ENCODE assay signal across 8 cellular contexts in the genomic region with DNA sequence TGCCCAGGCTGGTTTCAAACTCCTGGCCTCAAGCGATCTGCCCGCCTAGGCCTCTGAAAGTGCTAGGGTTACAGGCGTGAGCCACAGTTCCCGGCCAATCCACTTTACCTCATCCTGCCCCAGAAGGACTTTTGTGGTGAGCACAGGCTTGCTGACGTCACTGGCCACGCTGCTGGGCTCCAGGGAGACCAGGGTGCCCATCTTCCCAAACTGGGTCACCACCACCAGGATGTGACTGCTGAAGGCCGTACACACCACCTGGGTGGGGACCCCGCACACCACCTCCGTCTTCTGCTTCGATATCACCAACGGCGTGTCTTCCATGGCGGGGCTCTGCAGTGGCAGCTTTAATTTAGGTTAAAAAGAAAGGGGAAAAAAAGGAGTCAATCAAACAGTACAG. TPM values are rescaled to one million over a fixed set of nuclear protein-coding genes. Genes with fewer than 3 reads are reported as not detected.
DNase-seq lines count a peak whose midpoint lies in the region; ATAC-seq and TF ChIP-seq lines count a peak whose summit lies in the region.

No MANE protein-coding gene starts in this region.

- intact Hi-C loops in stomach (cut with DNase I; ENCODE audit: low total_unique reads) = no loop called here

- in situ Hi-C loops in KBM-7 (cut with MboI; ENCODE audit: low pct_unique_long_range_greater_than_20kb, low sequenced_read_pairs) = no loop called here

- H4K20me1 ChIP-seq in BLaER1 treated with 17β-estradiol and CSF1 and Interleukin-3, amounts not matched to agents 10 nM and 100 nM = peaks cover 0 to 16% (median 0%) of the 10 kb centered on the region in 11 experiments; a peak in 5 of 22 replicates

- peaks cover 0 to 6% (median 0%) of the 10 kb centered on the region in 11 experiments; a peak in 4 of 22 replicates for H3K36me3 ChIP-seq in BLaER1 treated with 17β-estradiol and CSF1 and Interleukin-3, amounts not matched to agents 10 nM and 100 nM
- peaks cover 17% of the 10 kb centered on the region; the same call in 1 of the 2 replicates for H3K36me3 ChIP-seq in iPS-20b (ENCODE audit: insufficient read depth, low read depth, low read length)
- peaks cover 0 to 31% (median 24%) of the 10 kb centered on the region in 4 donors for H3K36me3 ChIP-seq in stomach

- TF ChIP-seq POLR2A in stomach (IDR thresholded peaks at IDR 0.05) = no peak

- H3K4me2 ChIP-seq in BLaER1 treated with 17β-estradiol and CSF1 and Interleukin-3, amounts not matched to agents 10 nM and 100 nM = peak overlapping the region; percentile 79 to 98 (median 89)

- H3K9me3 ChIP-seq in BLaER1 treated with 17β-estradiol and CSF1 and Interleukin-3, amounts not matched to agents 10 nM and 100 nM (replicated peaks in 1 of 11) = no peaks in the 10 kb centered on the region
- H3K9me3 ChIP-seq in iPS-20b (ENCODE audit: insufficient read depth, low read depth, low read length) (no peaks in the 10 kb centered on the region), stomach (no peaks in the 10 kb centered on the region)

- DNase-seq in KBM-7 = peak; percentile 41
- DNase-seq in activated effector memory CD4-positive, alpha-beta T cell treated with anti-CD3 and anti-CD28 coated beads, Interleukin-2, amount 50 U/mL, for 16 hours = peak; percentile 75
- no peak for DNase-seq in stomach
- no peak for DNase-seq in epidermal melanocyte (ENCODE audit: insufficient read length, low spot score)
- no peak for DNase-seq in omental fat pad (ENCODE audit: low spot score)

- TF ChIP-seq EP300 in stomach (IDR thresholded peaks at IDR 0.05) = no peak

- H3K4me1 ChIP-seq in BLaER1 treated with 17β-estradiol and CSF1 and Interleukin-3, amounts not matched to agents 10 nM and 100 nM = peaks cover 70 to 84% (median 80%) of the 10 kb centered on the region in 10 experiments
- H3K4me1 ChIP-seq in iPS-20b (ENCODE audit: insufficient read depth, low read length) (no peaks in the 10 kb centered on the region; the same call in 1 of the 2 replicates), stomach (peaks cover 43 to 52% (median 47%) of the 10 kb centered on the region in 4 donors)

- no peaks in the 10 kb centered on the region for H3K27me3 ChIP-seq in BLaER1 treated with 17β-estradiol and CSF1 and Interleukin-3, amounts not matched to agents 10 nM and 100 nM
- no peaks in the 10 kb centered on the region for H3K27me3 ChIP-seq in iPS-20b (ENCODE audit: insufficient read depth, low read length)
- H3K27me3 ChIP-seq in stomach = no peaks in the 10 kb centered on the region

- ATAC-seq in omental fat pad (ENCODE audit: low FRiP score) (no peak), HG02938 (IDR thresholded peaks at IDR 0.05; ENCODE audit: unreplicated experiment) (no peak)

- peak overlapping the region; percentile 75 to 90 (median 82) for H3K4me3 ChIP-seq in BLaER1 treated with 17β-estradiol and CSF1 and Interleukin-3, amounts not matched to agents 10 nM and 100 nM
- H3K4me3 ChIP-seq in iPS-20b (ENCODE audit: low read length) = peak overlapping the region; percentile 87; the same call in 1 of the 2 replicates
- peak overlapping the region; percentile 66 to 93 (median 78) for H3K4me3 ChIP-seq in stomach

- 51 to 62% (median 61%) methylated on average over 13 of the region's 13 CpGs for WGBS in stomach, 5 donors

- H3K9ac ChIP-seq in BLaER1 treated with 17β-estradiol and CSF1 and Interleukin-3, amounts not matched to agents 10 nM and 100 nM = peak overlapping the region; percentile 85 to 95 (median 90)
- peak overlapping the region; percentile 91; the same call in 1 of the 2 replicates for H3K9ac ChIP-seq in iPS-20b (ENCODE audit: low read depth, low read length)

- peak overlapping the region in 10 of 11 experiments; percentile 80 to 95 (median 90); a peak in 18 of 22 replicates for H3K27ac ChIP-seq in BLaER1 treated with 17β-estradiol and CSF1 and Interleukin-3, amounts not matched to agents 10 nM and 100 nM
- no peak overlapping the region for H3K27ac ChIP-seq in iPS-20b (ENCODE audit: low read length)
- peak overlapping the region; percentile 60 to 96 (median 93) for H3K27ac ChIP-seq in stomach

- TF ChIP-seq CTCF in stomach (IDR thresholded peaks at IDR 0.05) (no peak), omental fat pad (IDR thresholded peaks at IDR 0.05) (no peak)

RNA-seq across cellular contexts. Expression of a gene that starts 0.8 kb away (rescaled TPM):
- 10 to 100 TPM in 3 of 5 donors, 1 to 10 TPM in 1, not detected in 1; 4.9 to 33.3 (median 16.3) TPM for total RNA-seq in stomach
- 10 to 100 TPM; 66.9 to 71.5 (median 67.7) TPM for polyA plus RNA-seq in stomach
- total RNA-seq in omental fat pad = 10 to 100 TPM; 22.0 to 37.7 (median 28.4) TPM

RNA-seq across cellular contexts. Expression of a gene that starts 13.0 kb away (rescaled TPM):
- total RNA-seq in stomach = 10 to 100 TPM; 10.6 to 99.4 (median 22.3) TPM
- polyA plus RNA-seq in stomach = 10 to 100 TPM in 1 of 3 donors, 1 to 10 TPM in 2; 3.8 to 36.8 (median 9.1) TPM
- 1 to 10 TPM in 1 of 4 donors, under 1 TPM in 2, not detected in 1; 0.19 to 3.1 (median 0.32) TPM for total RNA-seq in omental fat pad

RNA-seq across cellular contexts. Expression of a gene that starts 38.5 kb away (rescaled TPM):
- 10 to 100 TPM; 17.4 to 56.0 (median 35.4) TPM for total RNA-seq in stomach
- 10 to 100 TPM; 15.1 to 44.7 (median 29.5) TPM for polyA plus RNA-seq in stomach
- 10 to 100 TPM; 30.7 to 57.6 (median 32.7) TPM for total RNA-seq in omental fat pad

Comparison
In these comparisons a context has a peak if more than half of its experiments do, and no peak if none do; other contexts are left out.
1. DNase-seq: peak in KBM-7 (single experiment) and activated effector memory CD4-positive, alpha-beta T cell treated with anti-CD3 and anti-CD28 coated beads, Interleukin-2, amount 50 U/mL, for 16 hours (single experiment); none in stomach (single experiment), epidermal melanocyte (single experiment) and omental fat pad (single experiment).
2. Peak in every context shown above with its lines, with median percentiles within 50 percentile points of each other: H3K4me3 ChIP-seq.